ENCODE assay signal across 1 cellular context in genomic region chr1:40317394-40318074, GRCh38.
TF ChIP-seq lines count a peak whose summit lies in the region.

No MANE protein-coding gene starts in this region.

TF ChIP-seq in HEK293T, 16 proteins besides CTCF, POLR2A, EP300 and RAD21 (continued from another document):
- no peak for TF ChIP-seq HDGF (IDR thresholded peaks at IDR 0.05; ENCODE audit: borderline replicate concordance)
- TF ChIP-seq FOXM1 (IDR thresholded peaks at IDR 0.05; ENCODE audit: borderline replicate concordance), result no peak
